17 cellular contexts compared by ENCODE assay signal in the genomic region with DNA sequence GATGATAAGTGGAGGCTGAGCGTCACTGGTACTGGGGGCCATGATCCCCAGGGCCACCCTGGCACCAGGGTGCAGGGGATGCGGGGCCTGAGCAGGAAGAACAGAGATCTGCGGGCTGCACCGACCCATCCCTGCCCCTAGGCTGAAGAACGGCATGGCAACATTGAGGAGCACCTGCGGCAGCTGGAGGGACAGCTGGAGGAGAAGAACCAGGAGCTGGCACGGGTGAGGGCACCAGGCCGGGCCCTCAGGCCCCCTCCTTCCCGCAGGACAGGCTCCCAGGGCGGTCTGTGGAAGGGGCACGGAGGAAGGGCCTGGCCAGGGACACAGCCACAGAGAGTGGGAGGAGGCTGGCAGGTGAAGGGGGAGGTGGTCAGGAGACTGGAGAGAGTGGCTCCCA. TPM values are rescaled to one million over a fixed set of nuclear protein-coding genes. Genes with fewer than 3 reads are reported as not detected.
DNase-seq lines count a peak whose midpoint lies in the region; ATAC-seq, FAIRE-seq and TF ChIP-seq lines count a peak whose summit lies in the region.
"Had no signal": no experiment of that assay in that cellular context is flagged by ENCODE, and none has a peak within 500 bp of the region (broad histone marks: within the 10 kb centered on the region; RNA-seq: fewer than 3 reads in every experiment).

No MANE protein-coding gene starts in this region.

- POLR2A ChIA-PET in K562 (lab: Yijun Ruan, JAX): interaction anchor here (1.2 kb wide), 1 partner anchor 13 kb away, joined by 4 read pairs; no protein-coding TSS in a partner anchor
- POLR2A ChIA-PET in CD8-positive, alpha-beta memory T cell (lab: Charles Lee): no interaction called here

- 0 out of 2 replicates have a peak, but pooled peaks cover 5% of the 10 kb centered on the region for H3F3A ChIP-seq in GM23338 (replicated peaks; ENCODE audit: low read depth)

- no peaks in the 10 kb centered on the region; the same call in 2 of the 3 replicates for H3K9me3 Mint-ChIP-seq in GM23338
- no peaks in the 10 kb centered on the region for H3K9me3 Mint-ChIP-seq in CD8-positive, alpha-beta memory T cell
- H3K9me3 Mint-ChIP-seq: T-cell had no signal

- no TSS peak for BruUV-seq in K562 (replicated peaks; lab: Mats Ljungman, UMichigan)

- TF ChIP-seq CTCF in GM23338 (conservative IDR thresholded peaks at IDR 0.05; ENCODE audit: low read depth in 2 of 2) (no peak), K562 (IDR thresholded peaks at IDR 0.05 in 2 of 3, conservative IDR thresholded peaks at IDR 0.05 in 1 of 3; ENCODE audit: insufficient read depth in 2 of 3, low read depth in 1 of 3, low read length in 3 of 3) (no peak), kidney (IDR thresholded peaks at IDR 0.05; ENCODE audit: borderline replicate concordance, extremely low read depth, insufficient read depth) (no peak), heart right ventricle (IDR thresholded peaks at IDR 0.05) (no peak)

- H3K4me3 ChIP-seq in BLaER1 treated with 17β-estradiol and CSF1 and Interleukin-3, amounts not matched to agents 10 nM and 100 nM: no peak overlapping the region
- H3K4me3 ChIP-seq in GM23338 (no peak overlapping the region), K562 (no peak overlapping the region), kidney (ENCODE audit: low read length in 2 of 2) (no peak overlapping the region), heart right ventricle (no peak overlapping the region)
- no peak overlapping the region for H3K4me3 ChIP-seq in CD8-positive, alpha-beta memory T cell (ENCODE audit: low read length)
- H3K4me3 ChIP-seq: MG63, Peyer's patch had no signal

- no peaks in the 10 kb centered on the region; the same call in 2 of the 3 replicates for H3K36me3 Mint-ChIP-seq in GM23338 (ENCODE audit: low read depth)
- no peaks in the 10 kb centered on the region for H3K36me3 Mint-ChIP-seq in CD8-positive, alpha-beta memory T cell

- no peak overlapping the region for H3K9ac ChIP-seq in BLaER1 treated with 17β-estradiol and CSF1 and Interleukin-3, amounts not matched to agents 10 nM and 100 nM
- H3K9ac ChIP-seq in K562 (ENCODE audit: insufficient read depth in 1 of 2, low read depth in 2 of 2, low read length in 2 of 2): peak overlapping the region in 1 of 2 experiments; percentile 12; a peak in 1 of 4 replicates
- H3K9ac ChIP-seq in kidney (ENCODE audit: low read length in 2 of 2): no peak overlapping the region
- H3K9ac ChIP-seq: SK-N-SH had no signal

- in situ Hi-C loops in K562 (cut with MboI): no loop called here

- DNase-seq in GM23338 (ENCODE audit: low spot score) (no peak), K562 (ENCODE audit: extremely low read depth in 1 of 4, low spot score in 3 of 4) (no peak), kidney (peak; percentile 63), NCI-H1436 treated with DMSO at 0.1 percent for 48 hours (lab: John Stamatoyannopoulos, UW) (no peak), heart right ventricle (no peak), OCI-M2 (lab: John Stamatoyannopoulos, UW; ENCODE audit: unreplicated experiment) (no peak)
- DNase-seq in CD8-positive, alpha-beta memory T cell: no peak
- DNase-seq: AML-193, DMS79, MG63, NCI-H1930, NCI-H446, SK-N-SH, T-cell had no signal

- no peak overlapping the region for H3K27ac Mint-ChIP-seq in GM23338
- no peak overlapping the region for H3K27ac Mint-ChIP-seq in CD8-positive, alpha-beta memory T cell
- H3K27ac Mint-ChIP-seq: T-cell had no signal

- H3K4me1 ChIP-seq in BLaER1 treated with 17β-estradiol and CSF1 and Interleukin-3, amounts not matched to agents 10 nM and 100 nM: peaks cover 38 to 59% (median 53%) of the 10 kb centered on the region in 10 experiments
- H3K4me1 ChIP-seq in GM23338 (ENCODE audit: insufficient read depth) (peaks cover 22% of the 10 kb centered on the region), K562 (replicated peaks in 1 of 2; ENCODE audit: control insufficient read depth in 2 of 2, insufficient read depth in 2 of 2, low read length in 2 of 2) (peaks cover 0 to 24% of the 10 kb centered on the region in 2 experiments; a peak in 3 of 5 replicates), kidney (ENCODE audit: control insufficient read depth in 1 of 2, insufficient read depth in 1 of 2, low read depth in 1 of 2, low read length in 2 of 2) (peaks cover 0 to 3% of the 10 kb centered on the region in 2 donors), heart right ventricle (peaks cover 0 to 19% (median 10%) of the 10 kb centered on the region in 9 donors)
- H3K4me1 ChIP-seq in CD8-positive, alpha-beta memory T cell (ENCODE audit: insufficient read depth, low read length): no peaks in the 10 kb centered on the region
- H3K4me1 ChIP-seq: Peyer's patch had no signal

- ATAC-seq in GM23338: peak; percentile 17
- ATAC-seq in K562: no peak
- ATAC-seq in heart right ventricle: no peak
- ATAC-seq: Right ventricle myocardium inferior, T-cell had no signal

- H3K9me1 ChIP-seq in K562 (ENCODE audit: control insufficient read depth, insufficient read depth, low read length): peaks cover 2% of the 10 kb centered on the region

- TF ChIP-seq EP300 in K562 (IDR thresholded peaks at IDR 0.05; ENCODE audit: low read length): no peak

- H3K36me3 ChIP-seq in BLaER1 treated with 17β-estradiol and CSF1 and Interleukin-3, amounts not matched to agents 10 nM and 100 nM: peaks cover 0 to 62% (median 49%) of the 10 kb centered on the region in 11 experiments; a peak in 16 of 22 replicates
- H3K36me3 ChIP-seq in GM23338 (ENCODE audit: insufficient read depth): no peaks in the 10 kb centered on the region
- H3K36me3 ChIP-seq in K562 (ENCODE audit: control insufficient read depth, insufficient read depth, low read length): no peaks in the 10 kb centered on the region
- H3K36me3 ChIP-seq in kidney (ENCODE audit: control insufficient read depth in 1 of 2, insufficient read depth in 2 of 2, low read length in 2 of 2): no peaks in the 10 kb centered on the region
- H3K36me3 ChIP-seq in CD8-positive, alpha-beta memory T cell (ENCODE audit: insufficient read depth, low read length): no peaks in the 10 kb centered on the region
- H3K36me3 ChIP-seq in heart right ventricle: peaks cover 0 to 28% (median 0%) of the 10 kb centered on the region in 9 donors
- H3K36me3 ChIP-seq: MG63, Peyer's patch had no signal

- 2% methylated on average over 11 of the region's 11 CpGs for WGBS in K562 (ENCODE audit: insufficient coverage, low coverage, missing lambda C conversion rate)
- 93 to 94% methylated on average over 11 of the region's 11 CpGs for WGBS in heart right ventricle, 2 donors

- peaks cover 13% of the 10 kb centered on the region for H3K27me3 Mint-ChIP-seq in GM23338 (ENCODE audit: insufficient read depth, low read depth, poor library complexity)
- peaks cover 11 to 40% of the 10 kb centered on the region in 2 donors for H3K27me3 Mint-ChIP-seq in CD8-positive, alpha-beta memory T cell

- H2AFZ ChIP-seq in GM23338 (no peak overlapping the region), K562 (ENCODE audit: low read depth, low read length) (no peak overlapping the region)

- H3K4me2 ChIP-seq in BLaER1 treated with 17β-estradiol and CSF1 and Interleukin-3, amounts not matched to agents 10 nM and 100 nM: peak overlapping the region in 8 of 11 experiments; percentile 35 to 76 (median 63); a peak in 14 of 22 replicates
- H3K4me2 ChIP-seq in GM23338: peak overlapping the region; percentile 43; the same call in 1 of the 2 replicates
- no peak overlapping the region for H3K4me2 ChIP-seq in K562 (ENCODE audit: insufficient read depth, low read length)

- peaks cover 0 to 18% (median 0%) of the 10 kb centered on the region in 11 experiments; a peak in 4 of 22 replicates for H3K27me3 ChIP-seq in BLaER1 treated with 17β-estradiol and CSF1 and Interleukin-3, amounts not matched to agents 10 nM and 100 nM
- no peaks in the 10 kb centered on the region for H3K27me3 ChIP-seq in GM23338 (ENCODE audit: insufficient read depth)
- peaks cover 81 to 95% of the 10 kb centered on the region in 2 experiments for H3K27me3 ChIP-seq in K562 (ENCODE audit: control insufficient read depth in 2 of 2, insufficient read depth in 2 of 2, low read length in 2 of 2)
- H3K27me3 ChIP-seq in CD8-positive, alpha-beta memory T cell (ENCODE audit: insufficient read depth, low read length, poor library complexity, severe bottlenecking): no peaks in the 10 kb centered on the region
- no peaks in the 10 kb centered on the region for H3K27me3 ChIP-seq in heart right ventricle
- H3K27me3 ChIP-seq: MG63, Peyer's patch had no signal

- no peaks in the 10 kb centered on the region for H3K79me2 ChIP-seq in GM23338 (replicated peaks; ENCODE audit: insufficient read depth)
- no peaks in the 10 kb centered on the region for H3K79me2 ChIP-seq in K562 (ENCODE audit: control insufficient read depth, insufficient read depth, low read length)

- intact Hi-C loops in K562 (cut with micrococcal nuclease) (no loop called here), kidney (cut with DNase I) (no loop called here), heart right ventricle (cut with DNase I) (no loop called here)

- H3K9me2 ChIP-seq in GM23338 (ENCODE audit: insufficient read depth): no peaks in the 10 kb centered on the region
- H3K9me2 ChIP-seq: SK-N-SH had no signal

- FAIRE-seq in K562 (lab: Jason Lieb, UNC): no peak
- FAIRE-seq in kidney (lab: Jason Lieb, UNC): no peak

- CTCF ChIA-PET in K562 (lab: Yijun Ruan, JAX; ENCODE audit: low intra/inter-chr PET ratio): no interaction called here
- CTCF ChIA-PET in CD8-positive, alpha-beta memory T cell (lab: Charles Lee): no interaction called here

- no peak for TF ChIP-seq RAD21 in K562 (CRISPR knock-in tag; conservative IDR thresholded peaks at IDR 0.05 in 1 of 2, IDR thresholded peaks at IDR 0.05 in 1 of 2)

- no peaks in the 10 kb centered on the region for H3K9me3 ChIP-seq in BLaER1 treated with 17β-estradiol and CSF1 and Interleukin-3, amounts not matched to agents 10 nM and 100 nM (replicated peaks in 1 of 11)
- H3K9me3 ChIP-seq in K562 (replicated peaks; ENCODE audit: control insufficient read depth, insufficient read depth, low read depth, low read length) (no peaks in the 10 kb centered on the region), kidney (ENCODE audit: control insufficient read depth in 1 of 2, low read length in 2 of 2) (no peaks in the 10 kb centered on the region), heart right ventricle (no peaks in the 10 kb centered on the region)
- H3K9me3 ChIP-seq in CD8-positive, alpha-beta memory T cell (ENCODE audit: low read length): no peaks in the 10 kb centered on the region
- H3K9me3 ChIP-seq: MG63, Peyer's patch, SK-N-SH had no signal

- peaks cover 0 to 32% (median 0%) of the 10 kb centered on the region in 11 experiments; a peak in 4 of 22 replicates for H4K20me1 ChIP-seq in BLaER1 treated with 17β-estradiol and CSF1 and Interleukin-3, amounts not matched to agents 10 nM and 100 nM
- no peaks in the 10 kb centered on the region for H4K20me1 ChIP-seq in GM23338 (replicated peaks; ENCODE audit: insufficient read depth)
- peaks cover 25% of the 10 kb centered on the region for H4K20me1 ChIP-seq in K562 (replicated peaks; ENCODE audit: control insufficient read depth, insufficient read depth, low read length)

- H3K4me1 Mint-ChIP-seq in GM23338: peaks cover 39% of the 10 kb centered on the region
- H3K4me1 Mint-ChIP-seq in CD8-positive, alpha-beta memory T cell: no peaks in the 10 kb centered on the region
- H3K4me1 Mint-ChIP-seq: T-cell had no signal

- no peak overlapping the region; the same call in 2 of the 3 replicates for H3K4me3 Mint-ChIP-seq in GM23338
- no peak overlapping the region for H3K4me3 Mint-ChIP-seq in CD8-positive, alpha-beta memory T cell
- H3K4me3 Mint-ChIP-seq: T-cell had no signal

- TF ChIP-seq POLR2A in K562 (conservative IDR thresholded peaks at IDR 0.05): no peak

- H3K27ac ChIP-seq in BLaER1 treated with 17β-estradiol and CSF1 and Interleukin-3, amounts not matched to agents 10 nM and 100 nM: no peak overlapping the region; a peak in 1 of 22 replicates
- no peak overlapping the region for H3K27ac ChIP-seq in GM23338 (ENCODE audit: low read depth)
- no peak overlapping the region for H3K27ac ChIP-seq in K562 (ENCODE audit: extremely low read depth, low read depth, low read length)
- no peak overlapping the region for H3K27ac ChIP-seq in kidney (ENCODE audit: low read depth in 2 of 2, low read length in 2 of 2)
- H3K27ac ChIP-seq in CD8-positive, alpha-beta memory T cell (ENCODE audit: low read depth, low read length): no peak overlapping the region
- no peak overlapping the region for H3K27ac ChIP-seq in heart right ventricle
- H3K27ac ChIP-seq: Peyer's patch had no signal

RNA-seq across cellular contexts. Expression of a gene that starts 21.8 kb away (rescaled TPM):
- total RNA-seq in GM23338 (2014; rRNA removed; shearing (Covaris generic)): 7.6 and 8.0 TPM in 2 replicates
- 1.3 and 2.2 TPM in 2 replicates for polyA plus RNA-seq in GM23338 (2016; fragmentation: Nextera tagmentation; extraction: Ambion mirVana)
- 88.7 and 176 TPM in 2 replicates for total RNA-seq in K562 (2011; cell fraction: chromatin; rRNA removed; ENCODE audit: low replicate concordance)
- total RNA-seq in K562 (2011; cell fraction: nucleolus; rRNA removed): 60.7 and 63.9 TPM in 2 replicates
- 62.3 and 64.9 TPM in 2 replicates for total RNA-seq in K562 (2011; cell fraction: nucleoplasm; rRNA removed)
- total RNA-seq in K562 (2014; rRNA removed): 0.94 and 1.00 TPM in 2 replicates
- 0.22 and 0.36 TPM in 2 replicates for total RNA-seq in K562 (2014; rRNA removed; fragmentation: Illumina TruSeq; extraction: Trizol)
- total RNA-seq in K562 (2015; rRNA removed; fragmentation: Illumina TruSeq; extraction: Trizol): 0.43 and 0.60 TPM in 2 replicates
- 1.9 and 2.0 TPM in 2 replicates for total RNA-seq in K562 (2021)
- 12.0 and 15.5 TPM in 2 replicates for polyA plus RNA-seq in K562 (2011; rRNA removed)
- 4.9 and 6.3 TPM in 2 replicates for polyA plus RNA-seq in K562 (2011; cell fraction: cytosol; rRNA removed)
- polyA plus RNA-seq in K562 (2011; cell fraction: nucleus; rRNA removed): 133 and 139 TPM in 2 replicates
- polyA plus RNA-seq in K562 (2012): 3.8 and 4.7 TPM in 2 replicates
- polyA plus RNA-seq in K562 (2014; fragmentation: Illumina TruSeq; extraction: Trizol): 0.69 and 0.70 TPM in 2 replicates
- under 1 TPM; 0.07 to 0.08 TPM for polyA plus RNA-seq in K562 (2014; fragmentation: Nextera tagmentation; extraction: Ambion mirVana)
- 1.2 and 5.3 TPM in 2 replicates for polyA plus RNA-seq in K562 (2014; rRNA removed)
- 5.5 and 9.7 TPM in 2 replicates for polyA minus RNA-seq in K562 (2011; rRNA and poly(A)+ RNA removed)
- polyA minus RNA-seq in K562 (2011; cell fraction: cytosol; rRNA and poly(A)+ RNA removed): 5.2 and 6.8 TPM in 2 replicates
- 32.0 and 45.5 TPM in 2 replicates for polyA minus RNA-seq in K562 (2011; cell fraction: nucleus; rRNA and poly(A)+ RNA removed)
- 1.7 TPM for total RNA-seq in kidney
- polyA plus RNA-seq in kidney (ENCODE audit: insufficient read depth, low read depth, low replicate concordance): 5.2 TPM
- total RNA-seq in CD8-positive, alpha-beta memory T cell: 1 to 10 TPM; 1.2 to 1.5 TPM
- polyA plus RNA-seq in CD8-positive, alpha-beta memory T cell: not detected
- total RNA-seq in heart right ventricle: 10 to 100 TPM in 9 of 10 donors, 1 to 10 TPM in 1; 9.5 to 60.6 (median 35.2) TPM
- polyA plus RNA-seq in heart right ventricle: 10 to 100 TPM in 1 of 2 donors, 1 to 10 TPM in 1; 8.1 to 28.5 TPM

RNA-seq across cellular contexts. Expression of a gene that starts 37.7 kb away (rescaled TPM):
- total RNA-seq in GM23338 (2014; rRNA removed; shearing (Covaris generic)): not detected in 2 replicates
- polyA plus RNA-seq in GM23338 (2016; fragmentation: Nextera tagmentation; extraction: Ambion mirVana): not detected in 2 replicates
- total RNA-seq in K562 (2011; cell fraction: chromatin; rRNA removed; ENCODE audit: low replicate concordance): not detected in 2 replicates
- total RNA-seq in K562 (2011; cell fraction: nucleolus; rRNA removed): not detected in 2 replicates
- not detected in 2 replicates for total RNA-seq in K562 (2011; cell fraction: nucleoplasm; rRNA removed)
- total RNA-seq in K562 (2014; rRNA removed): not detected in 2 replicates
- not detected in 2 replicates for total RNA-seq in K562 (2014; rRNA removed; fragmentation: Illumina TruSeq; extraction: Trizol)
- not detected in 2 replicates for total RNA-seq in K562 (2015; rRNA removed; fragmentation: Illumina TruSeq; extraction: Trizol)
- total RNA-seq in K562 (2021): not detected in 2 replicates
- polyA plus RNA-seq in K562 (2011; rRNA removed): not detected in 2 replicates
- polyA plus RNA-seq in K562 (2011; cell fraction: cytosol; rRNA removed): not detected in 2 replicates
- not detected in 2 replicates for polyA plus RNA-seq in K562 (2011; cell fraction: nucleus; rRNA removed)
- polyA plus RNA-seq in K562 (2012): not detected in 2 replicates
- polyA plus RNA-seq in K562 (2014; fragmentation: Illumina TruSeq; extraction: Trizol): not detected in 2 replicates
- not detected for polyA plus RNA-seq in K562 (2014; fragmentation: Nextera tagmentation; extraction: Ambion mirVana)
- not detected in 2 replicates for polyA plus RNA-seq in K562 (2014; rRNA removed)
- not detected in 2 replicates for polyA minus RNA-seq in K562 (2011; rRNA and poly(A)+ RNA removed)
- polyA minus RNA-seq in K562 (2011; cell fraction: cytosol; rRNA and poly(A)+ RNA removed): not detected in 2 replicates
- not detected in 2 replicates for polyA minus RNA-seq in K562 (2011; cell fraction: nucleus; rRNA and poly(A)+ RNA removed)
- not detected for total RNA-seq in kidney
- not detected for polyA plus RNA-seq in kidney (ENCODE audit: insufficient read depth, low read depth, low replicate concordance)
- total RNA-seq in CD8-positive, alpha-beta memory T cell: not detected
- polyA plus RNA-seq in CD8-positive, alpha-beta memory T cell: not detected
- not detected for total RNA-seq in heart right ventricle
- under 1 TPM in 1 of 2 donors, not detected in 1; 0.06 TPM for polyA plus RNA-seq in heart right ventricle
- total RNA-seq: Peyer's patch, Right ventricle myocardium inferior, T-cell had no signal
- polyA plus RNA-seq: SK-N-SH had no signal

RNA-seq across cellular contexts. Expression of a gene that starts 40.9 kb away (rescaled TPM):
- 107 and 128 TPM in 2 replicates for total RNA-seq in GM23338 (2014; rRNA removed; shearing (Covaris generic))
- polyA plus RNA-seq in GM23338 (2016; fragmentation: Nextera tagmentation; extraction: Ambion mirVana) (54.7 and 55.1 TPM in 2 replicates), K562 (2011; rRNA removed) (166 and 180 TPM in 2 replicates), K562 (2014; fragmentation: Illumina TruSeq; extraction: Trizol) (144 and 190 TPM in 2 replicates), K562 (2014; fragmentation: Nextera tagmentation; extraction: Ambion mirVana) (10 to 100 TPM; 23.4 to 31.8 TPM), K562 (2014; rRNA removed) (124 and 139 TPM in 2 replicates), kidney (ENCODE audit: insufficient read depth, low read depth, low replicate concordance) (47.5 TPM), heart right ventricle (10 to 100 TPM; 11.5 to 38.1 TPM)
- total RNA-seq in K562 (2011; cell fraction: chromatin; rRNA removed; ENCODE audit: low replicate concordance): 131 and 149 TPM in 2 replicates
- total RNA-seq in K562 (2011; cell fraction: nucleolus; rRNA removed): 80.0 and 91.2 TPM in 2 replicates
- 117 and 162 TPM in 2 replicates for total RNA-seq in K562 (2011; cell fraction: nucleoplasm; rRNA removed)
- total RNA-seq in K562 (2014; rRNA removed) (119 and 136 TPM in 2 replicates), K562 (2014; rRNA removed; fragmentation: Illumina TruSeq; extraction: Trizol) (127 and 136 TPM in 2 replicates), K562 (2015; rRNA removed; fragmentation: Illumina TruSeq; extraction: Trizol) (114 TPM in 2 replicates), K562 (2021) (124 and 143 TPM in 2 replicates), kidney (47.9 TPM), heart right ventricle (10 to 100 TPM; 18.2 to 34.2 (median 21.1) TPM)
- polyA plus RNA-seq in K562 (2011; cell fraction: cytosol; rRNA removed): 195 and 277 TPM in 2 replicates
- 226 and 265 TPM in 2 replicates for polyA plus RNA-seq in K562 (2011; cell fraction: nucleus; rRNA removed)
- 81.2 and 82.1 TPM in 2 replicates for polyA plus RNA-seq in K562 (2012)
- 195 and 208 TPM in 2 replicates for polyA minus RNA-seq in K562 (2011; rRNA and poly(A)+ RNA removed)
- polyA minus RNA-seq in K562 (2011; cell fraction: cytosol; rRNA and poly(A)+ RNA removed): 63.5 and 86.2 TPM in 2 replicates
- 54.9 and 85.7 TPM in 2 replicates for polyA minus RNA-seq in K562 (2011; cell fraction: nucleus; rRNA and poly(A)+ RNA removed)
- total RNA-seq in CD8-positive, alpha-beta memory T cell: 10 to 100 TPM; 76.9 to 77.2 TPM
- 55.4 TPM for polyA plus RNA-seq in CD8-positive, alpha-beta memory T cell
